ENCODE assay signal across 10 cellular contexts in the genomic region with DNA sequence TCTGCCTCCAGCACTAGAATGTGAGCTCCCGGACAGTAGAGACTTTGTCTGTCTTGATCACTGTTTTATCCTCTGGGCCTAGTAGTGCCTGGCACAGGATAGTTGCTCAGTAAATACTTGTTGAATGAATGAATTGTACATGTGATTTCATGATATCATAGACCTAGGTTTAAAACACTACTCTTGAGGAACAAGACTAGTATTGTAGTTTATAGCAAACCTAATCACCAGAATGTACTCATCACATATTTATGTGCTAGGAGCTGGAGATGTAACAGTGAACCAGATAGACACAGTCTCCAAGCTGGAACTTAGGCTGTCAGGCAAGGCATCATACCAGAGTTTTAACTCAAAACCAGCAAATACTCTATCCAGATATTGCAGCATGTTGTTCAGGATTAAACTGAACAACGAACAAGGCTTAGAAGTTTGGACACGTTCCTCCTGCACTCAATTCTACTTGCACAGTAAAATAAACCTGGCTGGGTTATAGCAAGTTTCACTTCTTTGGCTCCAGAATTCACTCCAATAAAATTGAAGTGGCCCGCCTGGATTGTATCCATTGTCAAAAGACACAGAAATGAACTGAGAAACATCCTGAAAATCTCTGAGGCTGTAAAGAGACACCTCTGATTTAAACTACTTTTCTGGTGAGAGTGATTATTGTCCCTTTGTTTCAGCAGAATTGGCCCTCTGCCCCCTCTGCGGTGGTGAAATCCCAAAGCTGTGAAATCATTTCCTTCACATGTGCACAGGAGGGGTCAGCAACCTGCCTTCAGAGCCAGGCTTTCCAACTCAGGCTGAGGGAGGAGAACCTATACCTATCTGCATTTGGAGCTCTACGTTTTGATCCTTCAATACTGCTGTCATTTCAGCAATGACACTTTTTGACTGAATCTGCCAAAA. TPM values are rescaled to one million over a fixed set of nuclear protein-coding genes. Genes with fewer than 3 reads are reported as not detected.
DNase-seq lines count a peak whose midpoint lies in the region; ATAC-seq, FAIRE-seq and TF ChIP-seq lines count a peak whose summit lies in the region.
"Had no signal": no experiment of that assay in that cellular context is flagged by ENCODE, and none has a peak within 500 bp of the region (broad histone marks: within the 10 kb centered on the region; RNA-seq: fewer than 3 reads in every experiment).

No MANE protein-coding gene starts in this region.

- no peak for FAIRE-seq in RCC 7860 (lab: Jason Lieb, UNC)

- ATAC-seq in natural killer cell (no peak), HG03045 (IDR thresholded peaks at IDR 0.05; ENCODE audit: unreplicated experiment) (no peak)

- no peaks in the 10 kb centered on the region for H3K27me3 Mint-ChIP-seq in natural killer cell (ENCODE audit: low read depth in 2 of 2)

- no peaks in the 10 kb centered on the region for H3K36me3 Mint-ChIP-seq in natural killer cell

- peak overlapping the region; percentile 86 to 87 for H3K27ac Mint-ChIP-seq in natural killer cell

- DNase-seq in AML-193 (lab: John Stamatoyannopoulos, UW) (peak; percentile 31 to 35), RCC 7860 (ENCODE audit: low spot score) (peak; percentile 17), fibroblast of gingiva (ENCODE audit: low read depth) (peak; percentile 39), natural killer cell (no peak), NCI-H1436 treated with DMSO at 0.1 percent for 48 hours (lab: John Stamatoyannopoulos, UW) (no peak)
- no peak for DNase-seq in NK-92 treated with Interleukin-12 subunit alpha and Interleukin-12 subunit beta, amount 100 ng/mL, for 24 hours (lab: John Stamatoyannopoulos, UW)
- no peak for DNase-seq in activated T-cell treated with anti-CD3 and anti-CD28 coated beads, Interleukin-2, amount 50 U/mL, for 48 hours
- DNase-seq: activated naive CD4-positive, alpha-beta T cell treated with Interleukin-2 at 50 U/mL for 16 hours; NCI-H1417 treated with DMSO at 0.1 percent for 48 hours had no signal

- no peak overlapping the region for H3K4me3 Mint-ChIP-seq in natural killer cell

- intact Hi-C loops in natural killer cell (cut with micrococcal nuclease): no loop called here

- no peak for TF ChIP-seq CTCF in natural killer cell (IDR thresholded peaks at IDR 0.05)

- peaks cover 81 to 89% of the 10 kb centered on the region in 2 donors for H3K4me1 Mint-ChIP-seq in natural killer cell

- H3K9me3 Mint-ChIP-seq in natural killer cell: no peaks in the 10 kb centered on the region

RNA-seq across cellular contexts. Expression of a gene that starts 23.2 kb away (rescaled TPM):
- 10 to 100 TPM; 55.6 to 89.8 (median 77.4) TPM for total RNA-seq in natural killer cell

RNA-seq across cellular contexts. Expression of a gene that starts 35.0 kb away (rescaled TPM):
- total RNA-seq in natural killer cell: 10 to 100 TPM; 41.8 to 54.3 (median 53.9) TPM

Comparison
In these comparisons a context has a peak if more than half of its experiments do, and no peak if none do; other contexts are left out.
1. DNase-seq: peak in AML-193 (2 of 2), RCC 7860 (single experiment) and fibroblast of gingiva (single experiment); none in natural killer cell (single experiment), NK-92 treated with Interleukin-12 subunit alpha and Interleukin-12 subunit beta, amount 100 ng/mL, for 24 hours (single experiment), NCI-H1436 treated with DMSO at 0.1 percent for 48 hours (single experiment) and activated T-cell treated with anti-CD3 and anti-CD28 coated beads, Interleukin-2, amount 50 U/mL, for 48 hours (0 of 2).